Comparison of ENCODE assay signal across 21 cellular contexts in genomic region chr2:229851870-229852269, GRCh38.
A peak's percentile ranks its signal among the peaks of the same experiment; 100 is the strongest.
DNase-seq lines count a peak whose midpoint lies in the region; ATAC-seq, FAIRE-seq and TF ChIP-seq lines count a peak whose summit lies in the region.
"Had no signal": no experiment of that assay in that cellular context is flagged by ENCODE, and none has a peak within 500 bp of the region (broad histone marks: within the 10 kb centered on the region; RNA-seq: fewer than 3 reads in every experiment).

No MANE protein-coding gene starts in this region.

- H3K4me1 Mint-ChIP-seq in activated T-cell treated with anti-CD3 and anti-CD28 coated beads, Interleukin-2, amount 50 U/mL, for 72 hours (ENCODE audit: low read depth) = peaks cover 52% of the 10 kb centered on the region
- peaks cover 45% of the 10 kb centered on the region for H3K4me1 Mint-ChIP-seq in T-helper 2 cell treated with Interferon-gamma antibody and Interleukin-4, amounts not matched to agents 5 μg/mL and 100 μg/mL, for 36 hours (ENCODE audit: low read depth)
- peaks cover 7% of the 10 kb centered on the region for H3K4me1 Mint-ChIP-seq in nephron progenitor cell

- no peaks in the 10 kb centered on the region for H3K27me3 Mint-ChIP-seq in activated T-cell treated with anti-CD3 and anti-CD28 coated beads, Interleukin-2, amount 50 U/mL, for 72 hours (ENCODE audit: low read depth)
- H3K27me3 Mint-ChIP-seq in T-helper 2 cell treated with Interferon-gamma antibody and Interleukin-4, amounts not matched to agents 5 μg/mL and 100 μg/mL, for 36 hours (ENCODE audit: low read depth) = no peaks in the 10 kb centered on the region
- H3K27me3 Mint-ChIP-seq in nephron progenitor cell (ENCODE audit: low read depth, poor library complexity) = no peaks in the 10 kb centered on the region

- TF ChIP-seq EP300 in K562 (IDR thresholded peaks at IDR 0.05; ENCODE audit: low read length) = no peak

- H3K36me3 ChIP-seq in K562 (ENCODE audit: control insufficient read depth, insufficient read depth, low read length) = peaks cover 38% of the 10 kb centered on the region; the same call in 2 of the 3 replicates
- H3K36me3 ChIP-seq: thoracic aorta had no signal

- H3K4me1 ChIP-seq in K562 (replicated peaks in 1 of 2; ENCODE audit: control insufficient read depth in 2 of 2, insufficient read depth in 2 of 2, low read length in 2 of 2) = peaks cover 3 to 8% of the 10 kb centered on the region in 2 experiments; a peak in 4 of 5 replicates

- no peak overlapping the region; the same call in 2 of the 3 replicates for H3K27ac ChIP-seq in K562 (ENCODE audit: extremely low read depth, low read depth, low read length)
- H3K27ac ChIP-seq: C4-2B, HL-60, thoracic aorta had no signal

- no peak overlapping the region for H3K4me3 ChIP-seq in K562
- H3K4me3 ChIP-seq: heart right ventricle, MG63, mucosa of descending colon, thoracic aorta had no signal

- H3K9ac ChIP-seq in K562 (ENCODE audit: insufficient read depth in 1 of 2, low read depth in 2 of 2, low read length in 2 of 2) = no peak overlapping the region

- POLR2A ChIA-PET in K562 (lab: Yijun Ruan, JAX) = interaction anchor here (0.9 kb wide), 1 partner anchor 10 kb away, joined by 3 read pairs; no protein-coding TSS in a partner anchor

- peak overlapping the region; percentile 87 for H3K27ac Mint-ChIP-seq in activated T-cell treated with anti-CD3 and anti-CD28 coated beads, Interleukin-2, amount 50 U/mL, for 72 hours
- peak overlapping the region; percentile 72 for H3K27ac Mint-ChIP-seq in T-helper 2 cell treated with Interferon-gamma antibody and Interleukin-4, amounts not matched to agents 5 μg/mL and 100 μg/mL, for 36 hours
- peak overlapping the region; percentile 16 for H3K27ac Mint-ChIP-seq in nephron progenitor cell
- H3K27ac Mint-ChIP-seq: activated T-helper 1 cell treated with anti-CD3 and anti-CD28 coated beads, Interleukin-12 subunit alpha, Interleukin-12 subunit beta, Interleukin-2, Interleukin-4 antibody, amounts not matched to agents 30 ng/mL and 10 ng/mL and 1 ng/mL, durations not matched to agents 14 hours and 24 hours and 36 hours had no signal

- no peak for TF ChIP-seq RAD21 in K562 (CRISPR knock-in tag; conservative IDR thresholded peaks at IDR 0.05 in 1 of 2, IDR thresholded peaks at IDR 0.05 in 1 of 2)

- intact Hi-C loops in K562 (cut with micrococcal nuclease) = loop anchor here (5.0 kb wide), 1 partner anchor 70 kb away; the partner anchor contains the start of genes FBXO36 and TRIP12

- TF ChIP-seq POLR2A in K562 (conservative IDR thresholded peaks at IDR 0.05) = no peak

- in situ Hi-C loops in K562 (cut with MboI) = no loop called here

- H3K9me3 Mint-ChIP-seq in activated T-cell treated with anti-CD3 and anti-CD28 coated beads, Interleukin-2, amount 50 U/mL, for 72 hours = no peaks in the 10 kb centered on the region
- no peaks in the 10 kb centered on the region for H3K9me3 Mint-ChIP-seq in T-helper 2 cell treated with Interferon-gamma antibody and Interleukin-4, amounts not matched to agents 5 μg/mL and 100 μg/mL, for 36 hours
- peaks cover 7% of the 10 kb centered on the region for H3K9me3 Mint-ChIP-seq in nephron progenitor cell
- H3K9me3 Mint-ChIP-seq: activated T-helper 1 cell treated with anti-CD3 and anti-CD28 coated beads, Interleukin-12 subunit alpha, Interleukin-12 subunit beta, Interleukin-2, Interleukin-4 antibody, amounts not matched to agents 30 ng/mL and 10 ng/mL and 1 ng/mL, durations not matched to agents 14 hours and 24 hours and 36 hours had no signal

- no peak for FAIRE-seq in K562 (lab: Jason Lieb, UNC)

- TF ChIP-seq CTCF in K562 (IDR thresholded peaks at IDR 0.05 in 2 of 3, conservative IDR thresholded peaks at IDR 0.05 in 1 of 3; ENCODE audit: insufficient read depth in 2 of 3, low read depth in 1 of 3, low read length in 3 of 3) (no peak), nephron progenitor cell (IDR thresholded peaks at IDR 0.05) (no peak)

- H3K9me1 ChIP-seq in K562 (ENCODE audit: control insufficient read depth, insufficient read depth, low read length) = no peaks in the 10 kb centered on the region

- CTCF ChIA-PET in K562 (lab: Yijun Ruan, JAX; ENCODE audit: low intra/inter-chr PET ratio) = no interaction called here

- H3K4me2 ChIP-seq in K562 (ENCODE audit: insufficient read depth, low read length) = peak overlapping the region; percentile 25; the same call in 1 of the 2 replicates

- H3K9me3 ChIP-seq in K562 (replicated peaks; ENCODE audit: control insufficient read depth, insufficient read depth, low read depth, low read length) = no peaks in the 10 kb centered on the region
- H3K9me3 ChIP-seq: heart right ventricle, MG63, mucosa of descending colon, thoracic aorta had no signal

- 54% methylated on average over 5 of the region's 5 CpGs for WGBS in K562 (ENCODE audit: insufficient coverage, low coverage, missing lambda C conversion rate)

- DNase-seq in activated T-cell treated with anti-CD3 and anti-CD28 coated beads, Interleukin-2, amount 50 U/mL, for 72 hours = no peak
- DNase-seq in activated T-cell treated with anti-CD3 and anti-CD28 coated beads for 4 hours (no peak), K562 (ENCODE audit: extremely low read depth in 1 of 4, low spot score in 3 of 4) (peak in 2 of 4 experiments; percentile 7 to 31), nephron progenitor cell (no peak), HuH-7.5 (ENCODE audit: low spot score) (no peak), cerebellar cortex (ENCODE audit: low spot score) (no peak)
- no peak for DNase-seq in T-helper 2 cell treated with Interferon-gamma antibody and Interleukin-4, amounts not matched to agents 5 μg/mL and 100 μg/mL, for 36 hours (ENCODE audit: low spot score)
- DNase-seq: ACHN, cerebellar nuclear complex, DMS53, NCI-H146, nucleus accumbens, T1000 had no signal

- BruUV-seq in K562 (replicated peaks; lab: Mats Ljungman, UMichigan) = no TSS peak

- no peak for ATAC-seq in activated T-cell treated with anti-CD3 and anti-CD28 coated beads, Interleukin-2, amount 50 U/mL, for 72 hours (replicated peaks in 1 of 2)
- ATAC-seq in K562 (peak; percentile 51; the same call in 2 of the 3 replicates), GM19395 (IDR thresholded peaks at IDR 0.05; ENCODE audit: unreplicated experiment) (no peak)

- H2AFZ ChIP-seq in K562 (ENCODE audit: low read depth, low read length) = no peak overlapping the region

- no peaks in the 10 kb centered on the region for H3K27me3 ChIP-seq in K562 (ENCODE audit: control insufficient read depth in 2 of 2, insufficient read depth in 2 of 2, low read length in 2 of 2)
- H3K27me3 ChIP-seq: heart right ventricle, MG63 had no signal

- no peaks in the 10 kb centered on the region for H4K20me1 ChIP-seq in K562 (replicated peaks; ENCODE audit: control insufficient read depth, insufficient read depth, low read length)

- H3K36me3 Mint-ChIP-seq in activated T-cell treated with anti-CD3 and anti-CD28 coated beads, Interleukin-2, amount 50 U/mL, for 72 hours (ENCODE audit: insufficient read depth in 2 of 2) = peaks cover 7 to 14% of the 10 kb centered on the region in 2 donors
- H3K36me3 Mint-ChIP-seq in T-helper 2 cell treated with Interferon-gamma antibody and Interleukin-4, amounts not matched to agents 5 μg/mL and 100 μg/mL, for 36 hours (ENCODE audit: low read depth) = peaks cover 38% of the 10 kb centered on the region
- peaks cover 81% of the 10 kb centered on the region for H3K36me3 Mint-ChIP-seq in nephron progenitor cell (ENCODE audit: low read depth)

- peak overlapping the region in 1 of 2 donors; percentile 50 for H3K4me3 Mint-ChIP-seq in activated T-cell treated with anti-CD3 and anti-CD28 coated beads, Interleukin-2, amount 50 U/mL, for 72 hours
- peak overlapping the region; percentile 47 for H3K4me3 Mint-ChIP-seq in T-helper 2 cell treated with Interferon-gamma antibody and Interleukin-4, amounts not matched to agents 5 μg/mL and 100 μg/mL, for 36 hours
- H3K4me3 Mint-ChIP-seq in nephron progenitor cell = no peak overlapping the region

- peaks cover 58% of the 10 kb centered on the region for H3K79me2 ChIP-seq in K562 (ENCODE audit: control insufficient read depth, insufficient read depth, low read length)

TF ChIP-seq in K562, 482 proteins besides CTCF, POLR2A, EP300 and RAD21:
- no peak for TF ChIP-seq ZNF512 (tag; IDR thresholded peaks at IDR 0.05)
- no peak for TF ChIP-seq SRSF9 (IDR thresholded peaks at IDR 0.05; ENCODE audit: borderline replicate concordance, low read depth, low read length)
- peak; percentile 44 for TF ChIP-seq ARID1B (IDR thresholded peaks at IDR 0.05)
- peak; percentile 40; the same call in 1 of the 2 replicates for TF ChIP-seq SMARCA4 (IDR thresholded peaks at IDR 0.05)
- TF ChIP-seq NFE2 (IDR thresholded peaks at IDR 0.05; ENCODE audit: low read depth) = 0 out of 2 replicates have a peak, but pooled peaks have one; percentile 37
- peak; percentile 30; the same call in 1 of the 2 replicates for TF ChIP-seq TAL1 (IDR thresholded peaks at IDR 0.05)
- TF ChIP-seq CTBP1 (IDR thresholded peaks at IDR 0.05; ENCODE audit: borderline replicate concordance) = no peak
- peak; percentile 49 for TF ChIP-seq TEAD4 (IDR thresholded peaks at IDR 0.05; ENCODE audit: low read length)
- no peak for TF ChIP-seq TEAD4 (CRISPR knock-in tag; IDR thresholded peaks at IDR 0.05; ENCODE audit: borderline replicate concordance)
- TF ChIP-seq CBFA2T3 (IDR thresholded peaks at IDR 0.05) = peak; percentile 37; the same call in 1 of the 2 replicates
- peak; percentile 72; the same call in 1 of the 2 replicates for TF ChIP-seq HMBOX1 (IDR thresholded peaks at IDR 0.05)
- peak; percentile 41; the same call in 1 of the 2 replicates for TF ChIP-seq DPF2 (IDR thresholded peaks at IDR 0.05)

Comparison
In these comparisons a context has a peak if more than half of its experiments do, and no peak if none do; other contexts are left out.
1. H3K27ac Mint-ChIP-seq: peak in every context shown above with its lines; median percentile 87 in activated T-cell treated with anti-CD3 and anti-CD28 coated beads, Interleukin-2, amount 50 U/mL, for 72 hours; 72 in T-helper 2 cell treated with Interferon-gamma antibody and Interleukin-4, amounts not matched to agents 5 μg/mL and 100 μg/mL, for 36 hours; 16 in nephron progenitor cell.